In the genomic region with DNA sequence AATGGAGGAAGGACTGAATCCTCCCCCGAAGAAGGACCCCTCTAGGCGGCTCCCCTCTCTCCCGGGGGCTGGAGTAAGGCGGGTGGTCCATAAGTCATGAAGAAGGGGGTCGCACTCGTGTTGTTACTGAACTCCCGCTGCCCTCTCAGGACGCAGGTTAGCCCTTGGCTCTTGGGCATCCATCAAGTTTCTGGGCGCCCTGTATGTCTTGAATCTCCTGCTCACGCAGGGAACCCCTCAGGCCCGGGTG, we compare ENCODE assay signal across 9 cellular contexts. TPM values are rescaled to one million over a fixed set of nuclear protein-coding genes. Genes with fewer than 3 reads are reported as not detected.
DNase-seq lines count a peak whose midpoint lies in the region; ATAC-seq, FAIRE-seq and TF ChIP-seq lines count a peak whose summit lies in the region.
"Had no signal": no experiment of that assay in that cellular context is flagged by ENCODE, and none has a peak within 500 bp of the region (broad histone marks: within the 10 kb centered on the region; RNA-seq: fewer than 3 reads in every experiment).

No MANE protein-coding gene starts in this region.

- no peak overlapping the region for H3K23ac ChIP-seq in H1 (ENCODE audit: insufficient read length)

- H3K4me3 ChIP-seq in H1 (ENCODE audit: extremely low read depth in 1 of 4, insufficient read depth in 2 of 4, low read depth in 3 of 4, low read length in 4 of 4) = peak overlapping the region; percentile 94 to 99 (median 98)
- peak overlapping the region; percentile 84 for H3K4me3 ChIP-seq in neural cell (ENCODE audit: low read length)

- H3K27me3 ChIP-seq in H1 (replicated peaks in 1 of 4; ENCODE audit: control insufficient read depth in 3 of 4, extremely low read depth in 1 of 4, insufficient read depth in 3 of 4, low read length in 3 of 4) (no peaks in the 10 kb centered on the region), neural cell (ENCODE audit: insufficient read depth, low read depth, low read length) (no peaks in the 10 kb centered on the region)

- ATAC-seq in HG03097 (IDR thresholded peaks at IDR 0.05; ENCODE audit: low FRiP score, unreplicated experiment) = no peak

- CTCF ChIA-PET in H1 (lab: Charles Lee; ENCODE audit: partially characterized antibody) = interaction anchor here (0.7 to 11.7 kb wide), 4 partner anchors 10 to 134 kb away, joined by 3 to 316 read pairs (median 69); partner anchors contain the start of genes NEK8, RPL23A and TLCD1

- H3K9me2 ChIP-seq in neural cell (ENCODE audit: insufficient read depth, low read length) = no peaks in the 10 kb centered on the region

- peak overlapping the region; percentile 96 for H3K27ac ChIP-seq in C4-2B
- H3K27ac ChIP-seq in H1 (ENCODE audit: low read depth, low read length) = peak overlapping the region; percentile 98
- H3K27ac ChIP-seq in neural cell (ENCODE audit: low read length) = peak overlapping the region; percentile 97

- H3K36me3 ChIP-seq in H1 (ENCODE audit: control insufficient read depth in 2 of 4, insufficient read depth in 4 of 4, low read length in 3 of 4) (peaks cover 24 to 35% (median 25%) of the 10 kb centered on the region in 4 experiments), neural cell (ENCODE audit: insufficient read depth, low read length) (peaks cover 17% of the 10 kb centered on the region)

- DNase-seq in OCI-M1 (lab: John Stamatoyannopoulos, UW) (peak; percentile 71), H1 (ENCODE audit: low read depth in 1 of 2, low spot score in 2 of 2) (no peak), NCI-H2171 (lab: John Stamatoyannopoulos, UW) (no peak), NOMO-1 treated with dmso at 0.1 percent for 144 hours (lab: John Stamatoyannopoulos, UW; ENCODE audit: unreplicated experiment) (no peak), SKM-1 (lab: John Stamatoyannopoulos, UW; ENCODE audit: unreplicated experiment) (no peak)

- H4K91ac ChIP-seq in H1 (replicated peaks; ENCODE audit: insufficient read length, low read length) = peak overlapping the region; percentile 76

- H3K14ac ChIP-seq in H1 (ENCODE audit: insufficient read length) = no peak overlapping the region

- H3K79me1 ChIP-seq in H1 (ENCODE audit: low read depth, low read length) = peaks cover 14% of the 10 kb centered on the region; the same call in 1 of the 2 replicates

- peak overlapping the region; percentile 99 for H2BK5ac ChIP-seq in H1 (ENCODE audit: low read depth, low read length)

- H3K4ac ChIP-seq in H1 (replicated peaks; ENCODE audit: insufficient read length, low read depth, low read length) = peak overlapping the region; percentile 95

- no peak for TF ChIP-seq CTCF in C4-2B (conservative IDR thresholded peaks at IDR 0.05)
- TF ChIP-seq CTCF in H1 (IDR thresholded peaks at IDR 0.05; ENCODE audit: control extremely low read depth in 1 of 3, insufficient read depth in 1 of 3, low read depth in 1 of 3, low read length in 3 of 3) = no peak
- no peak for TF ChIP-seq CTCF in neural cell (IDR thresholded peaks at IDR 0.05; ENCODE audit: poor library complexity, severe bottlenecking)

- H2BK15ac ChIP-seq in H1 (ENCODE audit: low read length) = peak overlapping the region; percentile 72; the same call in 1 of the 2 replicates

- WGBS in H1 (ENCODE audit: extremely low coverage in 1 of 2, insufficient coverage in 1 of 2, insufficient read length in 1 of 2, insufficient replicate concordance in 2 of 2, low coverage in 1 of 2, low lambda C conversion rate in 2 of 2, missing lambda C conversion rate in 1 of 2), 2 experiments = 0% methylated on average over 11 of the region's 11 CpGs; no CpG with 5 or more reads in 1 of the 2 experiments

- FAIRE-seq in H1 (lab: Jason Lieb, UNC) = no peak
- FAIRE-seq: TTC549 had no signal

- H3K4me2 ChIP-seq in H1 (ENCODE audit: insufficient read depth in 1 of 2, low read depth in 2 of 2, low read length in 2 of 2) = peak overlapping the region; percentile 92 to 93
- H3K4me2 ChIP-seq in neural cell (ENCODE audit: low read length) = peak overlapping the region; percentile 92

- peak overlapping the region; percentile 70; the same call in 1 of the 2 replicates for H2AK5ac ChIP-seq in H1 (ENCODE audit: low read depth, low read length)

- H3K18ac ChIP-seq in H1 (ENCODE audit: extremely low read depth, low read length) = peak overlapping the region; percentile 97

- H2AFZ ChIP-seq in H1 (ENCODE audit: low read length) (no peak overlapping the region), neural cell (ENCODE audit: low read depth, low read length) (no peak overlapping the region)

- H4K20me1 ChIP-seq in H1 (replicated peaks in 1 of 2; ENCODE audit: control insufficient read depth in 1 of 2, insufficient read depth in 2 of 2, low read length in 2 of 2) (peaks cover 28% of the 10 kb centered on the region in 2 experiments), neural cell (ENCODE audit: insufficient read depth) (peaks cover 18% of the 10 kb centered on the region)

- peak overlapping the region; percentile 94 for H3K56ac ChIP-seq in H1 (replicated peaks; ENCODE audit: insufficient read length, low read depth, low read length)

- H3K9me3 ChIP-seq in H1 (ENCODE audit: insufficient read depth in 2 of 2, low read depth in 1 of 2, low read length in 1 of 2) = no peaks in the 10 kb centered on the region
- H3K9me3 ChIP-seq in neural cell (ENCODE audit: low read length) = no peaks in the 10 kb centered on the region

- H2BK12ac ChIP-seq in H1 (ENCODE audit: low read depth, low read length) = peak overlapping the region; percentile 80; the same call in 1 of the 2 replicates

- no peak overlapping the region for H2BK120ac ChIP-seq in H1 (replicated peaks; ENCODE audit: low read depth, low read length)

- H4K5ac ChIP-seq in H1 (ENCODE audit: insufficient read length, low read depth, low read length) = peak overlapping the region; percentile 85

- TF ChIP-seq EP300 in H1 (IDR thresholded peaks at IDR 0.05; ENCODE audit: borderline replicate concordance in 1 of 2, low read depth in 2 of 2, low read length in 2 of 2) (no peak), neural cell (conservative IDR thresholded peaks at IDR 0.05; ENCODE audit: poor library complexity, severe bottlenecking) (no peak)

- peaks cover 4% of the 10 kb centered on the region for H3F3A ChIP-seq in neural cell (ENCODE audit: insufficient read depth, low read length, poor library complexity, severe bottlenecking)

- H4K8ac ChIP-seq in H1 (ENCODE audit: extremely low read depth, insufficient read depth, low read length) = peak overlapping the region; percentile 91; the same call in 1 of the 2 replicates

- POLR2A ChIA-PET in H1 (lab: Charles Lee; ENCODE audit: partially characterized antibody) = interaction anchor here (0.6 to 15.3 kb wide), 13 partner anchors 10 to 205 kb away, joined by 3 to 813 read pairs (median 5); partner anchors contain the start of genes FAM222B, FLOT2, NEK8 and PROCA1

- H3K9ac ChIP-seq in H1 (replicated peaks in 1 of 4; ENCODE audit: extremely low read depth in 1 of 4, low read depth in 3 of 4, low read length in 3 of 4) = peak overlapping the region; percentile 78 to 98 (median 95)
- peak overlapping the region; percentile 99 for H3K9ac ChIP-seq in neural cell (ENCODE audit: low read length)

- H3K4me1 ChIP-seq in H1 (replicated peaks in 1 of 4; ENCODE audit: control insufficient read depth in 3 of 4, insufficient read depth in 4 of 4, low read length in 3 of 4) = peaks cover 0 to 30% (median 25%) of the 10 kb centered on the region in 4 experiments; a peak in 6 of 7 replicates

- H3K79me2 ChIP-seq in H1 (ENCODE audit: control insufficient read depth in 1 of 2, insufficient read depth in 2 of 2, low read length in 2 of 2) (peaks cover 19 to 38% of the 10 kb centered on the region in 2 experiments), neural cell (replicated peaks; ENCODE audit: insufficient read depth, low read length) (peaks cover 32% of the 10 kb centered on the region)

- H3K23me2 ChIP-seq in H1 (ENCODE audit: low read depth, low read length) = peaks cover 23% of the 10 kb centered on the region

- TF ChIP-seq RAD21 in H1 (IDR thresholded peaks at IDR 0.05 in 1 of 2, conservative IDR thresholded peaks at IDR 0.05 in 1 of 2; ENCODE audit: low read depth in 2 of 2, low read length in 2 of 2) (no peak), neural cell (conservative IDR thresholded peaks at IDR 0.05) (no peak)

- 0 out of 3 replicates have a peak, but pooled peaks of 1 of the 2 experiments have one; percentile 93 for TF ChIP-seq POLR2A in H1 (IDR thresholded peaks at IDR 0.05; ENCODE audit: control extremely low read depth in 1 of 2, low read depth in 2 of 2, low read length in 2 of 2)

- peak overlapping the region; percentile 32; the same call in 1 of the 2 replicates for H2BK20ac ChIP-seq in H1 (ENCODE audit: low read length)

RNA-seq across cellular contexts. Expression of gene TRAF4, which starts 0.9 kb away (rescaled TPM):
- total RNA-seq in H1 (2021; fragmentation: NEBNext Ultra II Directional; extraction: Animal tissue kit (Norgen Biotek cat#: 25700)) = 167 TPM in 2 replicates
- polyA plus RNA-seq in H1 (2011; rRNA removed) = 170 and 282 TPM in 2 replicates
- 199 TPM for polyA plus RNA-seq in H1 (2011; cell fraction: cytosol; rRNA removed)
- 535 TPM for polyA plus RNA-seq in H1 (2011; cell fraction: nucleus; rRNA removed)
- 73.4 to 130 TPM (median 126 TPM) in 4 replicates for polyA plus RNA-seq in H1 (2012, experiment 1 of 2)
- 133 TPM for polyA plus RNA-seq in H1 (2012, experiment 2 of 2)
- 141 TPM for polyA plus RNA-seq in H1 (2013, experiment 1 of 2)
- 132 TPM for polyA plus RNA-seq in H1 (2013, experiment 2 of 2)
- 127 and 172 TPM in 2 replicates for polyA minus RNA-seq in H1 (2011; rRNA and poly(A)+ RNA removed)
- polyA minus RNA-seq in H1 (2011; cell fraction: cytosol; rRNA and poly(A)+ RNA removed) = 127 TPM
- polyA minus RNA-seq in H1 (2011; cell fraction: nucleus; rRNA and poly(A)+ RNA removed) = 288 TPM
- polyA plus RNA-seq in neural cell = 139 and 146 TPM in 2 replicates
- polyA minus RNA-seq in neural cell = 75.7 and 99.8 TPM in 2 replicates

RNA-seq across cellular contexts. Expression of gene NEK8, which starts 16.1 kb away (rescaled TPM):
- total RNA-seq in H1 (2021; fragmentation: NEBNext Ultra II Directional; extraction: Animal tissue kit (Norgen Biotek cat#: 25700)) = 14.9 and 16.8 TPM in 2 replicates
- polyA plus RNA-seq in H1 (2011; rRNA removed) = 23.3 and 23.4 TPM in 2 replicates
- 30.0 TPM for polyA plus RNA-seq in H1 (2011; cell fraction: cytosol; rRNA removed)
- 57.5 TPM for polyA plus RNA-seq in H1 (2011; cell fraction: nucleus; rRNA removed)
- polyA plus RNA-seq in H1 (2012, experiment 1 of 2) = 19.9 to 22.9 TPM (median 20.6 TPM) in 4 replicates
- 12.2 TPM for polyA plus RNA-seq in H1 (2012, experiment 2 of 2)
- polyA plus RNA-seq in H1 (2013, experiment 1 of 2) = 12.7 TPM
- 10.6 TPM for polyA plus RNA-seq in H1 (2013, experiment 2 of 2)
- 57.7 and 64.5 TPM in 2 replicates for polyA minus RNA-seq in H1 (2011; rRNA and poly(A)+ RNA removed)
- 11.2 TPM for polyA minus RNA-seq in H1 (2011; cell fraction: cytosol; rRNA and poly(A)+ RNA removed)
- polyA minus RNA-seq in H1 (2011; cell fraction: nucleus; rRNA and poly(A)+ RNA removed) = 46.1 TPM
- 1.5 and 2.0 TPM in 2 replicates for polyA plus RNA-seq in neural cell
- polyA minus RNA-seq in neural cell = 0.24 and 0.93 TPM in 2 replicates

RNA-seq across cellular contexts. Expression of gene TLCD1, which starts 18.7 kb away (rescaled TPM):
- total RNA-seq in H1 (2021; fragmentation: NEBNext Ultra II Directional; extraction: Animal tissue kit (Norgen Biotek cat#: 25700)) = 40.7 and 45.3 TPM in 2 replicates
- polyA plus RNA-seq in H1 (2011; rRNA removed) = 101 and 128 TPM in 2 replicates
- 68.5 TPM for polyA plus RNA-seq in H1 (2011; cell fraction: cytosol; rRNA removed)
- 49.5 TPM for polyA plus RNA-seq in H1 (2011; cell fraction: nucleus; rRNA removed)
- 52.1 to 60.3 TPM (median 56.3 TPM) in 4 replicates for polyA plus RNA-seq in H1 (2012, experiment 1 of 2)
- 75.5 TPM for polyA plus RNA-seq in H1 (2012, experiment 2 of 2)
- 78.2 TPM for polyA plus RNA-seq in H1 (2013, experiment 1 of 2)
- polyA plus RNA-seq in H1 (2013, experiment 2 of 2) = 86.3 TPM
- polyA minus RNA-seq in H1 (2011; rRNA and poly(A)+ RNA removed) = 56.0 and 64.2 TPM in 2 replicates
- 19.7 TPM for polyA minus RNA-seq in H1 (2011; cell fraction: cytosol; rRNA and poly(A)+ RNA removed)
- 40.5 TPM for polyA minus RNA-seq in H1 (2011; cell fraction: nucleus; rRNA and poly(A)+ RNA removed)
- polyA plus RNA-seq in neural cell = not detected in 2 replicates
- not detected in 2 replicates for polyA minus RNA-seq in neural cell

RNA-seq across cellular contexts. Expression of gene RPL23A, which starts 24.9 kb away (rescaled TPM):
- total RNA-seq in H1 (2021; fragmentation: NEBNext Ultra II Directional; extraction: Animal tissue kit (Norgen Biotek cat#: 25700)) = 2,145 and 2,163 TPM in 2 replicates
- polyA plus RNA-seq in H1 (2011; rRNA removed) = 884 and 1,227 TPM in 2 replicates
- polyA plus RNA-seq in H1 (2011; cell fraction: cytosol; rRNA removed) = 1,258 TPM
- polyA plus RNA-seq in H1 (2011; cell fraction: nucleus; rRNA removed) = 306 TPM
- 2,135 to 2,354 TPM (median 2,206 TPM) in 4 replicates for polyA plus RNA-seq in H1 (2012, experiment 1 of 2)
- polyA plus RNA-seq in H1 (2012, experiment 2 of 2) = 1,447 TPM
- polyA plus RNA-seq in H1 (2013, experiment 1 of 2) = 3,898 TPM
- 3,934 TPM for polyA plus RNA-seq in H1 (2013, experiment 2 of 2)
- polyA minus RNA-seq in H1 (2011; rRNA and poly(A)+ RNA removed) = 698 and 961 TPM in 2 replicates
- 469 TPM for polyA minus RNA-seq in H1 (2011; cell fraction: cytosol; rRNA and poly(A)+ RNA removed)
- polyA minus RNA-seq in H1 (2011; cell fraction: nucleus; rRNA and poly(A)+ RNA removed) = 493 TPM
- polyA plus RNA-seq in neural cell = 292 and 297 TPM in 2 replicates
- polyA minus RNA-seq in neural cell = 108 and 122 TPM in 2 replicates

RNA-seq across cellular contexts. Expression of gene RAB34, which starts 27.1 kb away (rescaled TPM):
- total RNA-seq in H1 (2021; fragmentation: NEBNext Ultra II Directional; extraction: Animal tissue kit (Norgen Biotek cat#: 25700)) = 236 and 237 TPM in 2 replicates
- polyA plus RNA-seq in H1 (2011; rRNA removed) (305 and 317 TPM in 2 replicates), neural cell (3.4 and 9.3 TPM in 2 replicates)
- 271 TPM for polyA plus RNA-seq in H1 (2011; cell fraction: cytosol; rRNA removed)
- 400 TPM for polyA plus RNA-seq in H1 (2011; cell fraction: nucleus; rRNA removed)
- 251 to 292 TPM (median 264 TPM) in 4 replicates for polyA plus RNA-seq in H1 (2012, experiment 1 of 2)
- polyA plus RNA-seq in H1 (2012, experiment 2 of 2) = 494 TPM
- polyA plus RNA-seq in H1 (2013, experiment 1 of 2) = 193 TPM
- polyA plus RNA-seq in H1 (2013, experiment 2 of 2) = 187 TPM
- polyA minus RNA-seq in H1 (2011; rRNA and poly(A)+ RNA removed) = 277 and 302 TPM in 2 replicates
- polyA minus RNA-seq in H1 (2011; cell fraction: cytosol; rRNA and poly(A)+ RNA removed) = 114 TPM
- polyA minus RNA-seq in H1 (2011; cell fraction: nucleus; rRNA and poly(A)+ RNA removed) = 81.9 TPM
- 1.7 and 2.4 TPM in 2 replicates for polyA minus RNA-seq in neural cell

Comparison
In these comparisons a context has a peak if more than half of its experiments do, and no peak if none do; other contexts are left out.
1. RNA of gene TLCD1, which starts 18.7 kb away (polyA plus RNA-seq): 49.5 to 128 TPM in H1; not detected in neural cell; every median in the first group is over 10 times any median in the second.
2. Peak in every context shown above with its lines, with median percentiles within 50 percentile points of each other: H3K27ac ChIP-seq.